ENCODE assay signal across 8 cellular contexts in the genomic region with DNA sequence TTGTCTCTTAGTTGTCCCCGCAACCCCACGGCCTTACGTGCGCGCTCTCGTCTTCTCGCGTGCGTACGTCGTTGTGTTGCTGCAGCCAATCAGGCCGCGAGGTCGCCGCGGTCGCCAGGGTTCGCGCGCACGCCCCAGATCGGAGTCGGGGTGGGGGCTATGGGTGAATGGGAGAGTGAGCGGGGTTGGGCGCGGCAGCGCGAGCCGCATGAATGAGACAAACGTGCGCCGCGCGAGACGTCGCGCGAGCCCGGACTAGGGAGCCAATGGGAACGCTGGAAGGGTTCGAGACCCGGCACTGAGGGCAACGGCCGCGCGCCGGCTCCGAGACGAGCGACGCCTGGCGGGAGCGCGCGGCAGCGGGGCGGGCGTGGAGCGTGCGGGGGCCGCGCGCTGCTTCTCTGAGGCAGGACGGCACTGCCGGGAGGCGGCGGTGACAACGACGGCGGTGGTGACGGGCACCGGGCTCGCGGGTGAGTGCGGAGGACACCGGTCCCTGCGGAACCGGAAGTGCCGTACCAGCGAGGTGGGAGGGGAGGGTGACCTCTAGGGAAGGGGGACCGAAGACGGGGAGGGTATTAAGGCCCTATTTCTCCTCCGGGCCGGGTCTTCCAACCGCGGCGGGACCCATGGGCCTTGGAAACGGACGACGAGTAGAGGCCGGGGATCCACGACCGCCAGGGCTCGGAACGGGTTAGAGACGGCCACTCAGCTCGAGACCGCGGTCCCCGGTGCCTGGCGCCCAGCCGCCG. TPM values are rescaled to one million over a fixed set of nuclear protein-coding genes. Genes with fewer than 3 reads are reported as not detected.
A peak's percentile ranks its signal among the peaks of the same experiment; 100 is the strongest.
DNase-seq lines count a peak whose midpoint lies in the region; TF ChIP-seq lines count a peak whose summit lies in the region.

A gene with protein sequence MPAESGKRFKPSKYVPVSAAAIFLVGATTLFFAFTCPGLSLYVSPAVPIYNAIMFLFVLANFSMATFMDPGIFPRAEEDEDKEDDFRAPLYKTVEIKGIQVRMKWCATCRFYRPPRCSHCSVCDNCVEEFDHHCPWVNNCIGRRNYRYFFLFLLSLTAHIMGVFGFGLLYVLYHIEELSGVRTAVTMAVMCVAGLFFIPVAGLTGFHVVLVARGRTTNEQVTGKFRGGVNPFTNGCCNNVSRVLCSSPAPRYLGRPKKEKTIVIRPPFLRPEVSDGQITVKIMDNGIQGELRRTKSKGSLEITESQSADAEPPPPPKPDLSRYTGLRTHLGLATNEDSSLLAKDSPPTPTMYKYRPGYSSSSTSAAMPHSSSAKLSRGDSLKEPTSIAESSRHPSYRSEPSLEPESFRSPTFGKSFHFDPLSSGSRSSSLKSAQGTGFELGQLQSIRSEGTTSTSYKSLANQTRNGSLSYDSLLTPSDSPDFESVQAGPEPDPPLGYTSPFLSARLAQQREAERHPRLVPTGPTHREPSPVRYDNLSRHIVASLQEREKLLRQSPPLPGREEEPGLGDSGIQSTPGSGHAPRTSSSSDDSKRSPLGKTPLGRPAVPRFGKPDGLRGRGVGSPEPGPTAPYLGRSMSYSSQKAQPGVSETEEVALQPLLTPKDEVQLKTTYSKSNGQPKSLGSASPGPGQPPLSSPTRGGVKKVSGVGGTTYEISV (plus strand): TSS at position 400 of the 752 bp plus-strand sequence. CDS start 4,977 bp downstream, outside the sequence.

- peak within 1 kb of the TSS; percentile 100 for H3K4me3 Mint-ChIP-seq in activated naive CD4-positive, alpha-beta T cell treated with anti-CD3 and anti-CD28 coated beads, Interleukin-2, amount 10 ng/mL, durations not matched to agents 7 days and 5 days

- H3K4me1 ChIP-seq in suprapubic skin: peaks cover 41% of the 10 kb centered on the region

- TF ChIP-seq CTCF in GM06990 (IDR thresholded peaks at IDR 0.05; ENCODE audit: insufficient read depth, low read length, poor library complexity, severe bottlenecking) (no peak), HFF-Myc (IDR thresholded peaks at IDR 0.05; ENCODE audit: low read depth, low read length, missing control alignments) (peak; percentile 30), NB4 (IDR thresholded peaks at IDR 0.05; ENCODE audit: low read depth, low read length) (no peak), suprapubic skin (IDR thresholded peaks at IDR 0.05) (peak; percentile 42 to 77)

- H3K9ac ChIP-seq in SK-N-MC (ENCODE audit: insufficient read length): peak within 1 kb of the TSS; percentile 99

- DNase-seq in GM06990 (ENCODE audit: extremely low read depth, insufficient read length) (peak; percentile 100), HFF-Myc (ENCODE audit: extremely low read depth, low read depth) (peak; percentile 99), NB4 (ENCODE audit: low read depth) (peak; percentile 100), SK-N-MC (ENCODE audit: low read depth, low spot score) (peak; percentile 99), germinal center (ENCODE audit: low spot score) (peak; percentile 100), nucleus accumbens (lab: John Stamatoyannopoulos, UW) (peak; percentile 82 to 100 (median 99)), suprapubic skin (ENCODE audit: low spot score in 2 of 2) (peak; percentile 99 to 100)
- peak; percentile 100 for DNase-seq in activated naive CD4-positive, alpha-beta T cell treated with anti-CD3 and anti-CD28 coated beads, Interleukin-2, amount 10 ng/mL, durations not matched to agents 7 days and 5 days

- peaks cover 6% of the 10 kb centered on the region for H3K36me3 ChIP-seq in GM06990 (ENCODE audit: control insufficient read depth, insufficient read depth, low read length)
- peaks cover 18% of the 10 kb centered on the region for H3K36me3 ChIP-seq in SK-N-MC (ENCODE audit: insufficient read depth, low read length)
- peaks cover 8% of the 10 kb centered on the region for H3K36me3 ChIP-seq in suprapubic skin

- H3K9me3 ChIP-seq in SK-N-MC (ENCODE audit: low read depth, low read length) (no peaks in the 10 kb centered on the region), suprapubic skin (no peaks in the 10 kb centered on the region)

- peaks cover 53% of the 10 kb centered on the region for H3K4me1 Mint-ChIP-seq in activated naive CD4-positive, alpha-beta T cell treated with anti-CD3 and anti-CD28 coated beads, Interleukin-2, amount 10 ng/mL, durations not matched to agents 7 days and 5 days

- no peaks in the 10 kb centered on the region for H3K27me3 ChIP-seq in GM06990 (replicated peaks; ENCODE audit: control insufficient read depth, insufficient read depth, low read length)
- H3K27me3 ChIP-seq in suprapubic skin: no peaks in the 10 kb centered on the region

- peak; percentile 82 for TF ChIP-seq POLR2A in NB4 (IDR thresholded peaks at IDR 0.05; ENCODE audit: extremely low read depth, insufficient read length)
- TF ChIP-seq POLR2A in suprapubic skin (IDR thresholded peaks at IDR 0.05): peak; percentile 24 to 88

- H3K36me3 Mint-ChIP-seq in activated naive CD4-positive, alpha-beta T cell treated with anti-CD3 and anti-CD28 coated beads, Interleukin-2, amount 10 ng/mL, durations not matched to agents 7 days and 5 days: peaks cover 23% of the 10 kb centered on the region

- WGBS in suprapubic skin: 1% methylated on average over 51 of the region's 103 CpGs

- peak within 1 kb of the TSS; percentile 81 for H3K4me3 ChIP-seq in GM06990 (replicated peaks; ENCODE audit: low read depth, low read length)
- peak within 1 kb of the TSS; percentile 59 for H3K4me3 ChIP-seq in HFF-Myc (replicated peaks; ENCODE audit: low read depth, low read length)
- peak within 1 kb of the TSS; percentile 90 for H3K4me3 ChIP-seq in NB4 (ENCODE audit: low read depth, low read length)
- H3K4me3 ChIP-seq in SK-N-MC: peak within 1 kb of the TSS; percentile 99
- peak within 1 kb of the TSS; percentile 98 for H3K4me3 ChIP-seq in suprapubic skin

- H3K27ac Mint-ChIP-seq in activated naive CD4-positive, alpha-beta T cell treated with anti-CD3 and anti-CD28 coated beads, Interleukin-2, amount 10 ng/mL, durations not matched to agents 7 days and 5 days: peak within 1 kb of the TSS; percentile 97

- TF ChIP-seq EP300 in suprapubic skin (IDR thresholded peaks at IDR 0.05): no peak

- H3K9me3 Mint-ChIP-seq in activated naive CD4-positive, alpha-beta T cell treated with anti-CD3 and anti-CD28 coated beads, Interleukin-2, amount 10 ng/mL, durations not matched to agents 7 days and 5 days: no peaks in the 10 kb centered on the region

- H3K27me3 Mint-ChIP-seq in activated naive CD4-positive, alpha-beta T cell treated with anti-CD3 and anti-CD28 coated beads, Interleukin-2, amount 10 ng/mL, durations not matched to agents 7 days and 5 days: no peaks in the 10 kb centered on the region

- CTCF ChIA-PET in activated naive CD4-positive, alpha-beta T cell treated with anti-CD3 and anti-CD28 coated beads, Interleukin-2, amount 10 ng/mL, durations not matched to agents 7 days and 5 days (lab: Charles Lee): interaction anchor here (1.3 kb wide), 1 partner anchor 133 kb away, joined by 4 read pairs; no protein-coding TSS in a partner anchor

- H3K27ac ChIP-seq in SK-N-MC (peak within 1 kb of the TSS; percentile 96), suprapubic skin (peak within 1 kb of the TSS; percentile 99)

RNA-seq across cellular contexts. Expression of the gene that starts here (rescaled TPM):
- total RNA-seq in suprapubic skin: 10 to 100 TPM; 61.7 to 93.9 (median 87.6) TPM

Comparison
In these comparisons a context has a peak if more than half of its experiments do, and no peak if none do; other contexts are left out.
1. Peak in every context shown above with its lines: DNase-seq, H3K4me3 ChIP-seq and H3K27ac ChIP-seq.
2. CTCF ChIP-seq: peak in HFF-Myc (single experiment) and suprapubic skin (2 of 2); none in GM06990 (single experiment) and NB4 (single experiment).